8 cellular contexts compared by ENCODE assay signal in the genomic region with DNA sequence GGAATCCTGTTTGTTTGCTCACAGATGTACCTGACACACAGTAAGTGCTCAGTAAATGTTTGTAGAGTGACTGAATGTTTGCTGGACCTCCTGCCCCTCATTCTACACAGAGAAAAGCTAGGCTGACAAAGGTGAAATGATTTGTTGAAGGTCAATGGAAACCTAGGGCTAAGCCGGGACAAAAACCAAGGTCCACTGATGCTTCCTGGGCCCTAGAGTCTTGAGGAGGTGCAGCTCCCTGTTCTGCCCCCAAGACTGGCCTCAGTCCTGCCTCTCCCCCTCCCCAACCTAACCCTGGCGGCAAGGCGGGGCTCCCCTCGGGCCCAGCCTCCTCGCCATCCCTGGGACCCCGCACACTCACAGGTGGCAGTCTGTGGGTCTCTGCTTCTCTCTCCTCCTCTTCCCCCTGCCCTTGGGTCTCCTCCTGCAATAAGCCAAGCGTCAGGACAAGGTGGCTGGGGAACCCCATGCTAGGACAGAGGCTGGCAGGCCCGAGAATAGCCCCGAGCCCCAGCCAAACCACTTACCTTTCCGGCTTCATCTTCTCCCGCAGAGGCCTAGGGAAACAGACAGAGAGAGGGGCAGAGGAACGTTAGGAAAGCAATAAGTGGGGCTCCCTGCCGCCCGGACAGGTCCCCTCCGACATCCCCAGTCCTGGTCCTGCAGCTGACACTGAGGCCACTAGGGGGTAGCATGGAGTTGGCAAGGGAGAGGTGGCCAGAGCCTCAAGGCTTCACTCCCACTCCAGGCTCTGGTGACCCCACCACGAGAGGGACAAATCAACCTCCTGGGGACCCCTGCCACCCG. TPM values are rescaled to one million over a fixed set of nuclear protein-coding genes. Genes with fewer than 3 reads are reported as not detected.
DNase-seq lines count a peak whose midpoint lies in the region; ATAC-seq and TF ChIP-seq lines count a peak whose summit lies in the region.

No MANE protein-coding gene starts in this region.

- H3K4me1 Mint-ChIP-seq in natural killer cell treated with Interleukin-12 subunit alpha and Interleukin-12 subunit beta and Interleukin-15 and Interleukin-18, amount 100 ng/mL, for 72 hours (ENCODE audit: low read depth in 2 of 2): peaks cover 20 to 25% of the 10 kb centered on the region in 2 donors

- H4K20me1 ChIP-seq in DOHH2 (ENCODE audit: control insufficient read depth, insufficient read depth, low read depth, low read length): no peaks in the 10 kb centered on the region

- TF ChIP-seq CTCF in DOHH2 (IDR thresholded peaks at IDR 0.05; ENCODE audit: low read depth, low read length, poor library complexity, severe bottlenecking): peak; percentile 95

- H3K36me3 Mint-ChIP-seq in natural killer cell treated with Interleukin-12 subunit alpha and Interleukin-12 subunit beta and Interleukin-15 and Interleukin-18, amount 100 ng/mL, for 72 hours: no peaks in the 10 kb centered on the region

- H3K27me3 ChIP-seq in DOHH2 (ENCODE audit: control insufficient read depth, low read length): no peaks in the 10 kb centered on the region

- H3K27ac ChIP-seq in DOHH2 (ENCODE audit: low read depth, low read length): no peak overlapping the region

- peak overlapping the region; percentile 27 for H3K4me2 ChIP-seq in DOHH2 (ENCODE audit: low read length)

- ATAC-seq in esophagus mucosa (peak; percentile 70), GM21390 (IDR thresholded peaks at IDR 0.05; ENCODE audit: unreplicated experiment) (no peak)
- peak; percentile 75 to 86 for ATAC-seq in natural killer cell treated with Interleukin-12 subunit alpha and Interleukin-12 subunit beta and Interleukin-15 and Interleukin-18, amount 100 ng/mL, for 72 hours
- peak; percentile 60 for ATAC-seq in stimulated activated naive CD8-positive, alpha-beta T cell treated with anti-CD3 and anti-CD28 coated beads, Interleukin-15, Interleukin-2, amounts not matched to agents 100 U/mL and 50 U/mL, for 24 hours

- H3K27me3 Mint-ChIP-seq in natural killer cell treated with Interleukin-12 subunit alpha and Interleukin-12 subunit beta and Interleukin-15 and Interleukin-18, amount 100 ng/mL, for 72 hours: peaks cover 0 to 2% of the 10 kb centered on the region in 2 donors

- H3K9me3 Mint-ChIP-seq in natural killer cell treated with Interleukin-12 subunit alpha and Interleukin-12 subunit beta and Interleukin-15 and Interleukin-18, amount 100 ng/mL, for 72 hours: no peaks in the 10 kb centered on the region

- H3K4me3 Mint-ChIP-seq in natural killer cell treated with Interleukin-12 subunit alpha and Interleukin-12 subunit beta and Interleukin-15 and Interleukin-18, amount 100 ng/mL, for 72 hours: no peak overlapping the region

- H3K9me3 ChIP-seq in DOHH2 (ENCODE audit: control insufficient read depth, insufficient read depth, low read length): no peaks in the 10 kb centered on the region

- 0 out of 2 replicates have a peak, but pooled peaks cover 3% of the 10 kb centered on the region for H3K79me2 ChIP-seq in DOHH2 (ENCODE audit: control insufficient read depth, low read length)

- DNase-seq in HPDE6-E6E7 (ENCODE audit: extremely low spot score) (peak; percentile 77), OCI-M1 (lab: John Stamatoyannopoulos, UW) (peak; percentile 76), activated T-cell treated with anti-CD3 and anti-CD28 coated beads for 4 hours (peak; percentile 69)
- DNase-seq in natural killer cell treated with Interleukin-12 subunit alpha and Interleukin-12 subunit beta and Interleukin-15 and Interleukin-18, amount 100 ng/mL, for 72 hours (ENCODE audit: low spot score): peak; percentile 83
- DNase-seq in stimulated activated naive CD8-positive, alpha-beta T cell treated with anti-CD3 and anti-CD28 coated beads, Interleukin-15, Interleukin-2, amounts not matched to agents 100 U/mL and 50 U/mL, for 24 hours: peak; percentile 88

- no peaks in the 10 kb centered on the region for H3K9me2 ChIP-seq in DOHH2 (replicated peaks; ENCODE audit: control insufficient read depth, low read length)

- H3K4me3 ChIP-seq in DOHH2 (ENCODE audit: low read length): no peak overlapping the region; the same call in 1 of the 2 replicates

- peaks cover 17% of the 10 kb centered on the region for H3F3A ChIP-seq in DOHH2 (ENCODE audit: control insufficient read depth, insufficient read depth)

- H3K36me3 ChIP-seq in DOHH2 (ENCODE audit: control insufficient read depth, low read length): no peaks in the 10 kb centered on the region

- peaks cover 41% of the 10 kb centered on the region for H3K4me1 ChIP-seq in DOHH2 (ENCODE audit: control insufficient read depth, low read length)

- H3K27ac Mint-ChIP-seq in natural killer cell treated with Interleukin-12 subunit alpha and Interleukin-12 subunit beta and Interleukin-15 and Interleukin-18, amount 100 ng/mL, for 72 hours: peak overlapping the region in 1 of 2 donors; percentile 34

RNA-seq across cellular contexts. Expression of a gene that starts 9.3 kb away (rescaled TPM):
- total RNA-seq in esophagus mucosa: 4.1 TPM
- not detected for total RNA-seq in natural killer cell treated with Interleukin-12 subunit alpha and Interleukin-12 subunit beta and Interleukin-15 and Interleukin-18, amount 100 ng/mL, for 72 hours

RNA-seq across cellular contexts. Expression of a gene that starts 23.0 kb away (rescaled TPM):
- 1.7 TPM for total RNA-seq in esophagus mucosa
- total RNA-seq in natural killer cell treated with Interleukin-12 subunit alpha and Interleukin-12 subunit beta and Interleukin-15 and Interleukin-18, amount 100 ng/mL, for 72 hours: 10 to 100 TPM; 10.0 to 12.8 TPM

RNA-seq across cellular contexts. Expression of a gene that starts 56.7 kb away (rescaled TPM):
- 38.7 TPM for total RNA-seq in esophagus mucosa
- total RNA-seq in natural killer cell treated with Interleukin-12 subunit alpha and Interleukin-12 subunit beta and Interleukin-15 and Interleukin-18, amount 100 ng/mL, for 72 hours: 10 to 100 TPM; 60.2 to 68.0 TPM
